ENCODE assay signal across 13 cellular contexts in the genomic region with DNA sequence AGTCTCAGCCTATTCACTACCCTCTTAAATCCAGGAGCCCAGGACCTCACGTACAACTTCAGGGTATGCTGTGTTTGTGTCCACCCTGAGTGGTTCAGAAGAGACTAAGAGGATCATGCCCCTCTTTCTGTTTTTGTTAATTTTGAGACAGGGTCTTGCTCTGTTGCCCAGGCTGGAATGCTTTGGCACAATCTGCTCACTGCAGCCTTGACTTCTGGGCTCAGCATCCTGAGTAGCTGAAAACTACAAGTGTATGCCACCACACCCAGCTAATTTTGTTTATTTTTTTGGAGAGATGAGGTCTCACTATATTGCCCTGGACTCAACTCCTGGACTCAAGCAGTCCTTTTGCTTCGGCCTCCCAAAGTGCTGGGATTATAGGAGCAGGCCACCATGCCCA.
"Had no signal": no experiment of that assay in that cellular context is flagged by ENCODE, and none has a peak within 500 bp of the region (broad histone marks: within the 10 kb centered on the region; RNA-seq: fewer than 3 reads in every experiment).

No MANE protein-coding gene starts in this region.

- H3K4me3 ChIP-seq: dorsolateral prefrontal cortex, stomach had no signal

- H3K4me1 Mint-ChIP-seq: naive thymus-derived CD4-positive, alpha-beta T cell had no signal

- ATAC-seq: esophagus mucosa; naive thymus-derived CD4-positive, alpha-beta T cell had no signal

- H3K9me3 ChIP-seq: heart left ventricle, neutrophil, stomach had no signal

- H3K9me3 Mint-ChIP-seq: naive thymus-derived CD4-positive, alpha-beta T cell had no signal

- H3K36me3 Mint-ChIP-seq: naive thymus-derived CD4-positive, alpha-beta T cell had no signal

- H3K36me3 ChIP-seq: heart left ventricle, neutrophil, stomach had no signal

- H3K27me3 ChIP-seq: dorsolateral prefrontal cortex, heart left ventricle, stomach had no signal

- DNase-seq: cortex of kidney; dorsolateral prefrontal cortex; effector memory CD4-positive, alpha-beta T cell; hypothalamus; kidney glomerular epithelial cell; mammary epithelial cell; naive thymus-derived CD4-positive, alpha-beta T cell; stimulated activated CD4-positive, alpha-beta T cell treated with anti-CD3 and anti-CD28 coated beads, Interleukin-2, amount 100 ng/mL, for 48 hours; stomach; substantia nigra had no signal

- H3K27ac ChIP-seq: dorsolateral prefrontal cortex, neutrophil had no signal

- H3K4me3 Mint-ChIP-seq: naive thymus-derived CD4-positive, alpha-beta T cell had no signal
